In the genomic region with DNA sequence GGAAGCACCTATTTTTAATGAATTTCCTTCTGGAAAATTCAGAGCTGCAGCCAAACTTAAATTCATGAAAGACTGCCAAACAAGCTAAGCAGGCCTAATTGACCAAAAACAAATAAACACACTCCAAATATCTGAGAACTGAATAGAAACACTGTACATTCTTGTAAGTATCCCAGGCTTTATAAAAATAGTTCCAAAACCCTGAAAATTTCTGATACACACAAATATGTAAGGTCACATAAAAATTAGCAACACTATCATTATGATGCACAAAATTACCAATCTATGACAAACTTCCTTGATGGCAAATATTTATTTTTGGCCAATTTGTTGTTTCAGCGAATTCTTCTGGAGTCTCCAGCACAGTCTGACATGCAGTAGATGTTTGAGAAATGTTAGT, we compare ENCODE assay signal across 22 cellular contexts.
DNase-seq lines count a peak whose midpoint lies in the region; ATAC-seq, FAIRE-seq and TF ChIP-seq lines count a peak whose summit lies in the region.
"Had no signal": no experiment of that assay in that cellular context is flagged by ENCODE, and none has a peak within 500 bp of the region (broad histone marks: within the 10 kb centered on the region; RNA-seq: fewer than 3 reads in every experiment).

No MANE protein-coding gene starts in this region.

- in situ Hi-C loops in brain microvascular endothelial cell (cut with HindIII; ENCODE audit: low pct_ligation_motif_present, low sequenced_read_pairs): no loop called here

- no peaks in the 10 kb centered on the region for H3K36me3 ChIP-seq in brain microvascular endothelial cell (replicated peaks)
- no peaks in the 10 kb centered on the region for H3K36me3 ChIP-seq in CD4-positive, alpha-beta memory T cell (ENCODE audit: insufficient read depth, low read length)
- no peaks in the 10 kb centered on the region for H3K36me3 ChIP-seq in ovary
- H3K36me3 ChIP-seq: HAP-1, SJCRH30 had no signal

- no peak overlapping the region for H3K27ac Mint-ChIP-seq in HFFc6
- no peak overlapping the region for H3K27ac Mint-ChIP-seq in CD4-positive, alpha-beta memory T cell

- WGBS in A549 (ENCODE audit: missing lambda C conversion rate): 22% methylated on average over 1 of the region's 1 CpG
- WGBS in ovary, 3 donors: 20 to 41% (median 33%) methylated on average over 1 of the region's 1 CpG

- H3K27ac ChIP-seq in A549 (no peak overlapping the region), brain microvascular endothelial cell (peak overlapping the region; percentile 56), ovary (no peak overlapping the region)
- H3K27ac ChIP-seq in CD4-positive, alpha-beta memory T cell (ENCODE audit: low read depth, low read length): no peak overlapping the region
- H3K27ac ChIP-seq: C4-2B, RWPE1 had no signal

- no peak overlapping the region for H3K4me3 Mint-ChIP-seq in HFFc6
- no peak overlapping the region for H3K4me3 Mint-ChIP-seq in CD4-positive, alpha-beta memory T cell

- peaks cover 7% of the 10 kb centered on the region for H3K27me3 Mint-ChIP-seq in HFFc6 (ENCODE audit: insufficient read depth)
- H3K27me3 Mint-ChIP-seq in CD4-positive, alpha-beta memory T cell: no peaks in the 10 kb centered on the region

- no peaks in the 10 kb centered on the region for H3K36me3 Mint-ChIP-seq in HFFc6 (ENCODE audit: low read depth)
- no peaks in the 10 kb centered on the region for H3K36me3 Mint-ChIP-seq in CD4-positive, alpha-beta memory T cell

- FAIRE-seq in A549 (lab: Jason Lieb, UNC): no peak

- TF ChIP-seq CTCF in A549 (IDR thresholded peaks at IDR 0.05) (no peak), HFFc6 (IDR thresholded peaks at IDR 0.05) (no peak), brain microvascular endothelial cell (IDR thresholded peaks at IDR 0.05; ENCODE audit: low read depth, low read length, missing control alignments) (no peak), ovary (IDR thresholded peaks at IDR 0.05) (no peak)

- TF ChIP-seq EP300 in A549 (IDR thresholded peaks at IDR 0.05): no peak
- TF ChIP-seq EP300 in ovary (IDR thresholded peaks at IDR 0.05): no peak

- H3K4me1 Mint-ChIP-seq in HFFc6 (ENCODE audit: low read depth): no peaks in the 10 kb centered on the region; the same call in 1 of the 2 replicates
- no peaks in the 10 kb centered on the region for H3K4me1 Mint-ChIP-seq in CD4-positive, alpha-beta memory T cell

- DNase-seq in A549 (ENCODE audit: low read depth in 1 of 2, low spot score in 1 of 2) (no peak), HFFc6 (peak; percentile 30), brain microvascular endothelial cell (peak; percentile 20), left lobe of liver (ENCODE audit: low spot score) (no peak), NCI-H510A treated with DMSO at 0.1 percent for 48 hours (lab: John Stamatoyannopoulos, UW) (no peak), ovary (no peak)
- no peak for DNase-seq in CD4-positive, alpha-beta memory T cell
- DNase-seq in activated CD4-positive, CD25-positive, alpha-beta regulatory T cell (lab: John Stamatoyannopoulos, UW): no peak
- DNase-seq: 8988T; IMR-90; Karpas-422; MM.1S; NCI-H1105; NCI-H1694; NCI-H2107; NCI-H345; NCI-H69; NK-92 treated with Interleukin-12 subunit alpha and Interleukin-12 subunit beta, amount 100 ng/mL, for 24 hours; SJCRH30 had no signal

- no peak overlapping the region for H3K4me2 ChIP-seq in A549

- TF ChIP-seq RAD21 in A549 (conservative IDR thresholded peaks at IDR 0.05 in 1 of 2, IDR thresholded peaks at IDR 0.05 in 1 of 2): no peak

- intact Hi-C loops in CD4-positive, alpha-beta memory T cell (cut with micrococcal nuclease): no loop called here
- intact Hi-C loops in ovary (cut with DNase I): no loop called here

- H3K4me1 ChIP-seq in A549: peaks cover 3% of the 10 kb centered on the region
- no peaks in the 10 kb centered on the region for H3K4me1 ChIP-seq in CD4-positive, alpha-beta memory T cell (ENCODE audit: insufficient read depth, low read length)
- peaks cover 1% of the 10 kb centered on the region for H3K4me1 ChIP-seq in ovary (ENCODE audit: insufficient read depth)

- H3K4me3 ChIP-seq in A549: no peak overlapping the region
- no peak overlapping the region for H3K4me3 ChIP-seq in brain microvascular endothelial cell (ENCODE audit: low read depth, low read length)
- no peak overlapping the region for H3K4me3 ChIP-seq in CD4-positive, alpha-beta memory T cell (ENCODE audit: low read length in 2 of 2)
- H3K4me3 ChIP-seq in ovary: no peak overlapping the region
- H3K4me3 ChIP-seq: HAP-1, SJCRH30 had no signal

- no peaks in the 10 kb centered on the region for H3K27me3 ChIP-seq in brain microvascular endothelial cell (replicated peaks)
- no peaks in the 10 kb centered on the region for H3K27me3 ChIP-seq in CD4-positive, alpha-beta memory T cell (ENCODE audit: insufficient read depth, low read length)
- H3K27me3 ChIP-seq in ovary: no peaks in the 10 kb centered on the region
- H3K27me3 ChIP-seq: SJCRH30 had no signal

- H3K9me3 ChIP-seq in A549: no peaks in the 10 kb centered on the region
- H3K9me3 ChIP-seq in CD4-positive, alpha-beta memory T cell (ENCODE audit: control insufficient read depth in 1 of 2, low read length in 2 of 2): no peaks in the 10 kb centered on the region
- no peaks in the 10 kb centered on the region for H3K9me3 ChIP-seq in ovary
- H3K9me3 ChIP-seq: HAP-1, SJCRH30 had no signal

- POLR2A ChIA-PET in A549 (lab: Yijun Ruan, JAX): no interaction called here
- POLR2A ChIA-PET in CD4-positive, alpha-beta memory T cell (lab: Charles Lee; ENCODE audit: partially characterized antibody): no interaction called here

- CTCF ChIA-PET in A549 (lab: Yijun Ruan, JAX): no interaction called here
- CTCF ChIA-PET in CD4-positive, alpha-beta memory T cell (lab: Charles Lee; ENCODE audit: partially characterized antibody): no interaction called here

- H3K9me3 Mint-ChIP-seq in HFFc6: no peaks in the 10 kb centered on the region
- peaks cover 0 to 5% (median 2%) of the 10 kb centered on the region in 8 donors for H3K9me3 Mint-ChIP-seq in CD4-positive, alpha-beta memory T cell

- TF ChIP-seq POLR2A in A549 (IDR thresholded peaks at IDR 0.05; ENCODE audit: low read length) (no peak), ovary (IDR thresholded peaks at IDR 0.05) (no peak)

- ATAC-seq in A549: no peak
- peak; percentile 36 for ATAC-seq in left lobe of liver

TF ChIP-seq in A549, 52 proteins besides CTCF, POLR2A, EP300 and RAD21:
- peak; percentile 30 for TF ChIP-seq MAFK (IDR thresholded peaks at IDR 0.05; ENCODE audit: partially characterized antibody)
- no peak for TF ChIP-seq MAZ (IDR thresholded peaks at IDR 0.05; ENCODE audit: borderline replicate concordance, low read depth, low read length)

Comparison
In these comparisons a context has a peak if more than half of its experiments do, and no peak if none do; other contexts are left out.
1. DNase-seq: peak in HFFc6 (single experiment) and brain microvascular endothelial cell (single experiment); none in A549 (0 of 2), left lobe of liver (single experiment), NCI-H510A treated with DMSO at 0.1 percent for 48 hours (single experiment), CD4-positive, alpha-beta memory T cell (0 of 5), activated CD4-positive, CD25-positive, alpha-beta regulatory T cell (0 of 4) and ovary (0 of 5).